17 cellular contexts compared by ENCODE assay signal in genomic region chr9:136627703-136628102, GRCh38. TPM values are rescaled to one million over a fixed set of nuclear protein-coding genes. Genes with fewer than 3 reads are reported as not detected.
DNase-seq lines count a peak whose midpoint lies in the region; ATAC-seq, FAIRE-seq and TF ChIP-seq lines count a peak whose summit lies in the region.
"Had no signal": no experiment of that assay in that cellular context is flagged by ENCODE, and none has a peak within 500 bp of the region (broad histone marks: within the 10 kb centered on the region; RNA-seq: fewer than 3 reads in every experiment).

No MANE protein-coding gene starts in this region.

- H3K4me3 Mint-ChIP-seq in T-helper 17 cell = no peak overlapping the region
- H3K4me3 Mint-ChIP-seq: CD4-positive, alpha-beta T cell had no signal

- FAIRE-seq in kidney (lab: Jason Lieb, UNC) = no peak
- FAIRE-seq: HTR-8/SVneo had no signal

- no peak for DNase-seq in T-helper 17 cell
- peak; percentile 69 for DNase-seq in kidney
- peak; percentile 78 for DNase-seq in spleen
- DNase-seq in stimulated activated CD4-positive, alpha-beta T cell treated with anti-CD3 and anti-CD28 coated beads, Interleukin-15, amount 100 ng/mL, for 24 hours = no peak
- no peak for DNase-seq in DMS79 (lab: John Stamatoyannopoulos, UW)
- DNase-seq: ACHN; AML-193; CD4-positive, alpha-beta T cell; NCI-H187 treated with DMSO at 0.1 percent for 48 hours; NCI-H446; NCI-H69; OCI-M1 had no signal

- ATAC-seq in T-helper 17 cell (no peak), GM21447 (IDR thresholded peaks at IDR 0.05; ENCODE audit: unreplicated experiment) (no peak)

- peak overlapping the region; percentile 47 for H3K27ac Mint-ChIP-seq in T-helper 17 cell
- H3K27ac Mint-ChIP-seq: CD4-positive, alpha-beta T cell had no signal

- H3K9ac ChIP-seq in BLaER1 treated with 17β-estradiol and CSF1 and Interleukin-3, amounts not matched to agents 10 nM and 100 nM = peak overlapping the region in 7 of 11 experiments; percentile 11 to 49 (median 37); a peak in 9 of 22 replicates
- no peak overlapping the region for H3K9ac ChIP-seq in kidney (ENCODE audit: low read length in 2 of 2)

- peaks cover 0 to 31% (median 4%) of the 10 kb centered on the region in 11 experiments; a peak in 8 of 22 replicates for H3K27me3 ChIP-seq in BLaER1 treated with 17β-estradiol and CSF1 and Interleukin-3, amounts not matched to agents 10 nM and 100 nM
- peaks cover 0 to 68% (median 4%) of the 10 kb centered on the region in 7 donors for H3K27me3 ChIP-seq in spleen (replicated peaks in 1 of 7)

- H3K9me3 ChIP-seq in BLaER1 treated with 17β-estradiol and CSF1 and Interleukin-3, amounts not matched to agents 10 nM and 100 nM (replicated peaks in 1 of 11) = no peaks in the 10 kb centered on the region
- H3K9me3 ChIP-seq in T-helper 17 cell (ENCODE audit: control insufficient read depth, low read length, poor library complexity, severe bottlenecking) = no peaks in the 10 kb centered on the region
- H3K9me3 ChIP-seq in kidney (ENCODE audit: control insufficient read depth in 1 of 2, low read length in 2 of 2) = no peaks in the 10 kb centered on the region
- no peaks in the 10 kb centered on the region for H3K9me3 ChIP-seq in spleen
- H3K9me3 ChIP-seq: HAP-1 had no signal

- TF ChIP-seq POLR2A in spleen (IDR thresholded peaks at IDR 0.05) = no peak

- H3K27ac ChIP-seq in BLaER1 treated with 17β-estradiol and CSF1 and Interleukin-3, amounts not matched to agents 10 nM and 100 nM = peak overlapping the region in 4 of 11 experiments; percentile 0 to 49 (median 14); a peak in 5 of 22 replicates
- H3K27ac ChIP-seq in kidney (ENCODE audit: low read depth in 2 of 2, low read length in 2 of 2) = no peak overlapping the region
- H3K27ac ChIP-seq in spleen = no peak overlapping the region
- H3K27ac ChIP-seq: HL-60 had no signal

- H3K36me3 Mint-ChIP-seq in T-helper 17 cell (ENCODE audit: low read depth) = no peaks in the 10 kb centered on the region

- H3K27me3 Mint-ChIP-seq in T-helper 17 cell = peaks cover 10% of the 10 kb centered on the region
- H3K27me3 Mint-ChIP-seq: CD4-positive, alpha-beta T cell had no signal

- intact Hi-C loops in kidney (cut with DNase I) = loop anchor here (5.0 to 10.0 kb wide), 2 partner anchors 83 to 140 kb away; partner anchors contain the start of gene NOTCH1
- intact Hi-C loops in spleen (cut with DNase I; ENCODE audit: low total_unique reads) = no loop called here

- H3K4me1 ChIP-seq in BLaER1 treated with 17β-estradiol and CSF1 and Interleukin-3, amounts not matched to agents 10 nM and 100 nM = peaks cover 55 to 90% (median 87%) of the 10 kb centered on the region in 10 experiments
- H3K4me1 ChIP-seq in kidney (ENCODE audit: control insufficient read depth in 1 of 2, insufficient read depth in 1 of 2, low read depth in 1 of 2, low read length in 2 of 2) = peaks cover 26 to 40% of the 10 kb centered on the region in 2 donors
- H3K4me1 ChIP-seq in spleen = peaks cover 21 to 92% (median 63%) of the 10 kb centered on the region in 6 donors
- H3K4me1 ChIP-seq: HAP-1 had no signal

- no peaks in the 10 kb centered on the region for H3K4me1 Mint-ChIP-seq in T-helper 17 cell

- WGBS in spleen, 5 donors = 75 to 85% (median 80%) methylated on average over 12 to 17 of the region's 17 CpGs

- no peaks in the 10 kb centered on the region for H3K36me3 ChIP-seq in BLaER1 treated with 17β-estradiol and CSF1 and Interleukin-3, amounts not matched to agents 10 nM and 100 nM
- H3K36me3 ChIP-seq in kidney (ENCODE audit: control insufficient read depth in 1 of 2, insufficient read depth in 2 of 2, low read length in 2 of 2) = no peaks in the 10 kb centered on the region
- no peaks in the 10 kb centered on the region for H3K36me3 ChIP-seq in spleen
- H3K36me3 ChIP-seq: HAP-1 had no signal

- H3K4me3 ChIP-seq in BLaER1 treated with 17β-estradiol and CSF1 and Interleukin-3, amounts not matched to agents 10 nM and 100 nM = no peak overlapping the region
- no peak overlapping the region for H3K4me3 ChIP-seq in kidney (ENCODE audit: low read length in 2 of 2)
- no peak overlapping the region for H3K4me3 ChIP-seq in spleen
- H3K4me3 ChIP-seq: HAP-1 had no signal

- H3K4me2 ChIP-seq in BLaER1 treated with 17β-estradiol and CSF1 and Interleukin-3, amounts not matched to agents 10 nM and 100 nM = peak overlapping the region in 9 of 11 experiments; percentile 60 to 88 (median 75); a peak in 18 of 22 replicates

- H4K20me1 ChIP-seq in BLaER1 treated with 17β-estradiol and CSF1 and Interleukin-3, amounts not matched to agents 10 nM and 100 nM = peaks cover 0 to 24% (median 0%) of the 10 kb centered on the region in 11 experiments; a peak in 7 of 22 replicates

- TF ChIP-seq CTCF in kidney (IDR thresholded peaks at IDR 0.05; ENCODE audit: borderline replicate concordance, extremely low read depth, insufficient read depth) = no peak
- TF ChIP-seq CTCF in spleen (IDR thresholded peaks at IDR 0.05 in 8 of 11, conservative IDR thresholded peaks at IDR 0.05 in 3 of 11) = no peak

RNA-seq across cellular contexts. Expression of gene EGFL7, which starts 35.0 kb away (rescaled TPM):
- 1 to 10 TPM in 1 of 2 donors, not detected in 1; 5.7 TPM for total RNA-seq in T-helper 17 cell
- total RNA-seq in kidney = 140 TPM
- polyA plus RNA-seq in kidney (ENCODE audit: insufficient read depth, low read depth, low replicate concordance) = 137 TPM
- 100 to 1,000 TPM; 132 to 246 (median 179) TPM for total RNA-seq in spleen
- polyA plus RNA-seq in spleen = 100 to 1,000 TPM; 169 to 522 (median 409) TPM
- total RNA-seq: CD4-positive, alpha-beta T cell had no signal

RNA-seq across cellular contexts. Expression of gene AGPAT2, which starts 59.6 kb away (rescaled TPM):
- 1 to 10 TPM; 7.7 to 8.5 TPM for total RNA-seq in T-helper 17 cell
- 83.6 TPM for total RNA-seq in kidney
- 73.4 TPM for polyA plus RNA-seq in kidney (ENCODE audit: insufficient read depth, low read depth, low replicate concordance)
- 10 to 100 TPM; 26.9 to 47.7 (median 40.4) TPM for total RNA-seq in spleen
- 10 to 100 TPM; 31.9 to 43.8 (median 35.1) TPM for polyA plus RNA-seq in spleen

Comparison
In these comparisons a context has a peak if more than half of its experiments do, and no peak if none do; other contexts are left out.
1. H3K9ac ChIP-seq: peak in BLaER1 treated with 17β-estradiol and CSF1 and Interleukin-3, amounts not matched to agents 10 nM and 100 nM (7 of 11); none in kidney (0 of 2).
2. DNase-seq: peak in kidney (single experiment) and spleen (single experiment); none in T-helper 17 cell (0 of 3), stimulated activated CD4-positive, alpha-beta T cell treated with anti-CD3 and anti-CD28 coated beads, Interleukin-15, amount 100 ng/mL, for 24 hours (single experiment) and DMS79 (single experiment).
3. RNA of gene EGFL7, which starts 35.0 kb away (total RNA-seq): 132 to 246 TPM in spleen and 140 TPM in kidney (single experiment); 5.7 TPM in T-helper 17 cell; every median in the first group is over 10 times any median in the second.